ENCODE assay signal across 27 cellular contexts in genomic region chr3:110567032-110567431, GRCh38.
A peak's percentile ranks its signal among the peaks of the same experiment; 100 is the strongest.
DNase-seq lines count a peak whose midpoint lies in the region; ATAC-seq, FAIRE-seq and TF ChIP-seq lines count a peak whose summit lies in the region.
"Had no signal": no experiment of that assay in that cellular context is flagged by ENCODE, and none has a peak within 500 bp of the region (broad histone marks: within the 10 kb centered on the region; RNA-seq: fewer than 3 reads in every experiment).

No MANE protein-coding gene starts in this region.

- H4K91ac ChIP-seq in IMR-90 (ENCODE audit: insufficient read depth, low read depth, low read length) = no peak overlapping the region

- peak overlapping the region; percentile 26; the same call in 1 of the 2 replicates for H2BK120ac ChIP-seq in IMR-90 (ENCODE audit: low read depth, low read length)

- H3K4ac ChIP-seq in IMR-90 (ENCODE audit: low read depth, low read length) = no peak overlapping the region

- H3K56ac ChIP-seq in IMR-90 (ENCODE audit: extremely low read depth, insufficient read depth, low read length) = no peak overlapping the region

- no peak overlapping the region for H3K9ac ChIP-seq in IMR-90 (ENCODE audit: low read depth, low read length)
- H3K9ac ChIP-seq: GM23248 had no signal

- H3K9me3 ChIP-seq in IMR-90 (ENCODE audit: control insufficient read depth, insufficient read depth, low read length) = no peaks in the 10 kb centered on the region
- H3K9me3 ChIP-seq: BE2C, HAP-1, Peyer's patch had no signal

- in situ Hi-C loops in IMR-90 (cut with MboI; ENCODE audit: low sequenced_read_pairs) = no loop called here
- in situ Hi-C loops in astrocyte of the spinal cord (cut with HindIII; ENCODE audit: low sequenced_read_pairs) = no loop called here

- no CpG with 5 or more reads among the region's 2 CpGs for WGBS in IMR-90 (ENCODE audit: extremely low coverage in 2 of 2, insufficient read length in 1 of 2), 2 experiments

- H3K4me3 ChIP-seq in IMR-90 (ENCODE audit: insufficient read depth, low read depth, low read length) (no peak overlapping the region), astrocyte of the spinal cord (ENCODE audit: low read depth, low read length) (no peak overlapping the region)
- H3K4me3 ChIP-seq: GM23248, HAP-1, MG63, Peyer's patch, SK-N-MC had no signal

- peak overlapping the region; percentile 47; the same call in 1 of the 2 replicates for H3K4me2 ChIP-seq in IMR-90 (ENCODE audit: low read depth, low read length)

- no peak overlapping the region for H4K8ac ChIP-seq in IMR-90 (ENCODE audit: low read depth in 2 of 2, low read length in 2 of 2)

- TF ChIP-seq CTCF in IMR-90 (conservative IDR thresholded peaks at IDR 0.05; ENCODE audit: low read depth, low read length) (no peak), astrocyte of the spinal cord (IDR thresholded peaks at IDR 0.05; ENCODE audit: low read depth, low read length) (no peak)

- H2BK5ac ChIP-seq in IMR-90 (ENCODE audit: low read depth, low read length, poor library complexity, severe bottlenecking) = peak overlapping the region; percentile 77

- intact Hi-C loops in IMR-90 (cut with micrococcal nuclease) = loop anchor here (5.0 kb wide), 1 partner anchor 35 kb away; no protein-coding TSS in a partner anchor

- no peak overlapping the region for H3K18ac ChIP-seq in IMR-90 (ENCODE audit: low read depth, low read length)

- peak; percentile 7; the same call in 1 of the 2 replicates for TF ChIP-seq RAD21 in IMR-90 (IDR thresholded peaks at IDR 0.05; ENCODE audit: low read length)

- DNase-seq in ELR (ENCODE audit: low read depth) = peak; percentile 45
- DNase-seq in IMR-90 = peak; percentile 68
- DNase-seq in astrocyte of the spinal cord (ENCODE audit: low read depth, low spot score) = peak; percentile 23
- DNase-seq in HK-2 (ENCODE audit: unreplicated experiment) = no peak
- no peak for DNase-seq in NCI-H1092 treated with DMSO at 0.1 percent for 48 hours (lab: John Stamatoyannopoulos, UW)
- no peak for DNase-seq in GM19239 (ENCODE audit: insufficient read length, low spot score)
- DNase-seq in globus pallidus (ENCODE audit: low spot score) = no peak
- DNase-seq: BE2C, DMS153, DND-41, GM23248, KG1, MG63, NCI-H1417 treated with DMSO at 0.1 percent for 48 hours, NCI-H1694 treated with DMSO at 0.1 percent for 48 hours, NCI-H2081, NCI-H2171, NCI-H226, NCI-H510A, NCI-H69, Peyer's patch, SHP77 treated with DMSO at 0.1 percent for 48 hours, T-helper 17 cell had no signal

- no peaks in the 10 kb centered on the region for H3K9me1 ChIP-seq in IMR-90 (ENCODE audit: insufficient read depth, low read length)

- no peak for FAIRE-seq in GM19239 (lab: Jason Lieb, UNC)
- FAIRE-seq: GM18507, HTR-8/SVneo had no signal

- H4K5ac ChIP-seq in IMR-90 (ENCODE audit: low read depth, low read length) = no peak overlapping the region

- no peak overlapping the region for H2BK20ac ChIP-seq in IMR-90 (ENCODE audit: low read depth, low read length)

- no TSS peak for BruUV-seq in IMR-90 (replicated peaks; lab: Mats Ljungman, UMichigan)

- H4K20me1 ChIP-seq in IMR-90 (ENCODE audit: insufficient read depth, low read length) = no peaks in the 10 kb centered on the region

- no peaks in the 10 kb centered on the region for H3K36me3 ChIP-seq in IMR-90 (ENCODE audit: control insufficient read depth, insufficient read depth, low read length)
- H3K36me3 ChIP-seq: BE2C, HAP-1, MG63, Peyer's patch had no signal

- H3K4me1 ChIP-seq in IMR-90 (ENCODE audit: control insufficient read depth, insufficient read depth, low read length) = peaks cover 6% of the 10 kb centered on the region; the same call in 1 of the 2 replicates
- H3K4me1 ChIP-seq: BE2C, HAP-1, Peyer's patch had no signal

- ATAC-seq in IMR-90 (ENCODE audit: low read depth) = peak; percentile 87
- ATAC-seq: T-helper 17 cell had no signal

- H2AFZ ChIP-seq in IMR-90 (replicated peaks; ENCODE audit: low read length, poor library complexity) = no peak overlapping the region
- H2AFZ ChIP-seq: GM23248 had no signal

- H3K27ac ChIP-seq in IMR-90 (ENCODE audit: insufficient read depth, low read length) = no peak overlapping the region; the same call in 1 of the 2 replicates
- H3K27ac ChIP-seq: GM23248, Peyer's patch, SK-N-MC had no signal

- no peak overlapping the region for H2AK5ac ChIP-seq in IMR-90 (ENCODE audit: low read depth, low read length)

- no peaks in the 10 kb centered on the region for H3K79me1 ChIP-seq in IMR-90 (ENCODE audit: low read depth in 1 of 2, low read length in 2 of 2)

- POLR2A ChIA-PET in IMR-90 (lab: Charles Lee; ENCODE audit: unreplicated experiment) = interaction anchor here (1.0 kb wide), 1 partner anchor 40 kb away, joined by 5 read pairs; no protein-coding TSS in a partner anchor

- TF ChIP-seq POLR2A in IMR-90 (IDR thresholded peaks at IDR 0.05; ENCODE audit: low read depth, low read length) = no peak

- no peak overlapping the region for H2AK9ac ChIP-seq in IMR-90 (replicated peaks; ENCODE audit: low read depth, low read length, poor library complexity)

- H3K23ac ChIP-seq in IMR-90 (ENCODE audit: low read depth, low read length) = no peak overlapping the region

- no peak overlapping the region for H3K14ac ChIP-seq in IMR-90 (replicated peaks; ENCODE audit: low read depth, low read length)

- dilution Hi-C loops in IMR-90 (cut with HindIII; ENCODE audit: low sequenced_read_pairs, unreplicated experiment) = no loop called here

- no peak overlapping the region for H2BK15ac ChIP-seq in IMR-90 (ENCODE audit: low read depth, low read length)

- CTCF ChIA-PET in IMR-90 (lab: Yijun Ruan, JAX) = no interaction called here

- H3K27me3 ChIP-seq in IMR-90 (ENCODE audit: control insufficient read depth, insufficient read depth, low read length) = no peaks in the 10 kb centered on the region
- H3K27me3 ChIP-seq: BE2C, MG63, Peyer's patch had no signal

TF ChIP-seq in IMR-90, 13 proteins besides CTCF, POLR2A, EP300 and RAD21:
- TF ChIP-seq MAZ (IDR thresholded peaks at IDR 0.05; ENCODE audit: borderline replicate concordance, low read depth, low read length) (no peak), NFE2L2 (IDR thresholded peaks at IDR 0.05; ENCODE audit: low read depth, low read length) (no peak), CEBPB (IDR thresholded peaks at IDR 0.05; ENCODE audit: low read depth, low read length) (no peak), RCOR1 (IDR thresholded peaks at IDR 0.05; ENCODE audit: insufficient replicate concordance, low read length) (no peak), CHD1 (IDR thresholded peaks at IDR 0.05; ENCODE audit: low read depth, low read length) (no peak), BHLHE40 (IDR thresholded peaks at IDR 0.05; ENCODE audit: low read depth, low read length) (no peak), SMC3 (IDR thresholded peaks at IDR 0.05; ENCODE audit: low read depth, low read length) (no peak), ELK1 (IDR thresholded peaks at IDR 0.05; ENCODE audit: borderline replicate concordance, low read depth, low read length) (no peak), MXI1 (IDR thresholded peaks at IDR 0.05; ENCODE audit: borderline replicate concordance, low read depth, low read length) (no peak), USF2 (IDR thresholded peaks at IDR 0.05; ENCODE audit: low read depth, low read length) (no peak), MAFK (IDR thresholded peaks at IDR 0.05; ENCODE audit: low read depth, low read length) (no peak), FOS (IDR thresholded peaks at IDR 0.05; ENCODE audit: low read depth, low read length) (no peak), RFX5 (IDR thresholded peaks at IDR 0.05; ENCODE audit: low read depth, low read length) (no peak)

Comparison
In these comparisons a context has a peak if more than half of its experiments do, and no peak if none do; other contexts are left out.
1. DNase-seq: peak in ELR (single experiment), IMR-90 (single experiment) and astrocyte of the spinal cord (single experiment); none in HK-2 (single experiment), NCI-H1092 treated with DMSO at 0.1 percent for 48 hours (single experiment), GM19239 (single experiment) and globus pallidus (single experiment).